8 cellular contexts compared by ENCODE assay signal in genomic region chr1:224929335-224930237, GRCh38. TPM values are rescaled to one million over a fixed set of nuclear protein-coding genes. Genes with fewer than 3 reads are reported as not detected.
DNase-seq lines count a peak whose midpoint lies in the region; ATAC-seq and TF ChIP-seq lines count a peak whose summit lies in the region.

DNAH14 (plus strand) TSS chr1:224929675; CDS start chr1:224952703, 23,028 bp downstream.

- peak within 1 kb of the TSS; percentile 79 for H3K4me3 Mint-ChIP-seq in chondrocyte (ENCODE audit: unreplicated experiment)

- ATAC-seq in GM18498 (IDR thresholded peaks at IDR 0.05; ENCODE audit: unreplicated experiment) (peak; percentile 72), RWPE2 (ENCODE audit: low read depth) (peak; percentile 98)

- H3K4me1 ChIP-seq in RWPE2 (ENCODE audit: insufficient read depth, poor library complexity, severe bottlenecking), result no peaks in the 10 kb centered on the region

- H3K4me3 ChIP-seq in RWPE2 (ENCODE audit: severe bottlenecking) (peak within 1 kb of the TSS; percentile 74), kidney epithelial cell (ENCODE audit: low read depth, low read length) (peak within 1 kb of the TSS; percentile 60)

- H3K36me3 Mint-ChIP-seq in chondrocyte (ENCODE audit: low read depth), result peaks cover 26% of the 10 kb centered on the region

- no peaks in the 10 kb centered on the region for H3K27me3 Mint-ChIP-seq in chondrocyte (ENCODE audit: low read depth)

- H3K9me3 Mint-ChIP-seq in chondrocyte (ENCODE audit: low read depth), result peaks cover 33% of the 10 kb centered on the region

- DNase-seq in AG09319 (ENCODE audit: extremely low read depth, low read depth) (peak; percentile 42), KG1 (lab: John Stamatoyannopoulos, UW) (peak; percentile 44), RWPE2 (ENCODE audit: low spot score) (peak; percentile 57), chondrocyte (ENCODE audit: low spot score) (peak; percentile 94), kidney epithelial cell (ENCODE audit: low read depth) (peak; percentile 35), activated gamma-delta T cell treated with Interleukin-2 at 50 U/mL for 16 hours (no peak)
- peak in 2 of 3 experiments; percentile 2 to 12 for DNase-seq in stimulated activated CD4-positive, alpha-beta T cell treated with anti-CD3 and anti-CD28 coated beads, TNF-alpha, amount 100 ng/mL, for 24 hours (ENCODE audit: low read depth in 3 of 3)

- H3K27ac ChIP-seq in RWPE2 (ENCODE audit: poor library complexity, severe bottlenecking), result peak within 1 kb of the TSS; percentile 30

- peaks cover 10% of the 10 kb centered on the region for H3K4me1 Mint-ChIP-seq in chondrocyte (ENCODE audit: low read depth)

- H3K36me3 ChIP-seq in RWPE2 (ENCODE audit: low read depth) (no peaks in the 10 kb centered on the region), kidney epithelial cell (ENCODE audit: control insufficient read depth, insufficient read depth, low read length) (no peaks in the 10 kb centered on the region)

- H3K27ac Mint-ChIP-seq in chondrocyte (ENCODE audit: unreplicated experiment), result peak within 1 kb of the TSS; percentile 78

- H3K27me3 ChIP-seq in RWPE2 (ENCODE audit: insufficient read depth, poor library complexity, severe bottlenecking) (no peaks in the 10 kb centered on the region), kidney epithelial cell (ENCODE audit: control insufficient read depth, insufficient read depth, low read length) (no peaks in the 10 kb centered on the region)

- H3K9me3 ChIP-seq in RWPE2 (ENCODE audit: severe bottlenecking), result no peaks in the 10 kb centered on the region

- TF ChIP-seq CTCF in AG09319 (IDR thresholded peaks at IDR 0.05; ENCODE audit: low read depth, low read length) (no peak), RWPE2 (IDR thresholded peaks at IDR 0.05; ENCODE audit: poor library complexity, severe bottlenecking) (no peak), chondrocyte (IDR thresholded peaks at IDR 0.05) (peak; percentile 21), kidney epithelial cell (IDR thresholded peaks at IDR 0.05; ENCODE audit: insufficient read depth, low read length, poor library complexity, severe bottlenecking) (no peak)

RNA-seq across cellular contexts. Expression of gene DNAH14, which starts in this region (rescaled TPM):
- total RNA-seq in chondrocyte (15.3 to 28.1 TPM (median 16.0 TPM) in 3 replicates), kidney epithelial cell (30.8 and 32.6 TPM in 2 replicates)
